Comparison of ENCODE assay signal across 9 cellular contexts in the genomic region with DNA sequence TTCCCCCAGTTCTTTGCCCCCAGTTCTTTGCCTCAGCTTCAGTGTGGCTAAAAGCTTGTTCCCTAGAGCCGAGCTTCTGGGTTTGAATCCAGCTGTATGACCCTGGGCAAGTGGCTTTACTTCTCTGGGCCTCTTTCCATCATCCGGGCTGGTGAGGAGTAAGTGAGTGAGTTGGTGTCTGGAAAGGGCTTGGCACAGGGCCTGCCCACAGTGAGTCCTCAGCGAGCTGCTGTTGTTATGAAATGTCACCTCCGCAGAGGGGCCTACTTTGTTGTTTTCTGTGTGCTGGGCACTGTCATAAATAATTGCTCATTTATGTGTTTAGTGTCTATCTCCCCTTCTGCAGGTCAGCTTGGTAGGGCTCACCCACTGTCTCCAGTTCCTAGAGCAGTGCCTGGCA. TPM values are rescaled to one million over a fixed set of nuclear protein-coding genes. Genes with fewer than 3 reads are reported as not detected.
DNase-seq lines count a peak whose midpoint lies in the region; ATAC-seq and TF ChIP-seq lines count a peak whose summit lies in the region.
"Had no signal": no experiment of that assay in that cellular context is flagged by ENCODE, and none has a peak within 500 bp of the region (broad histone marks: within the 10 kb centered on the region; RNA-seq: fewer than 3 reads in every experiment).

No MANE protein-coding gene starts in this region.

- TF ChIP-seq CTCF in activated B cell treated with CpG ODN at 0.5 μM for 24 hours (IDR thresholded peaks at IDR 0.05): no peak
- no peak for TF ChIP-seq CTCF in fibroblast of mammary gland (conservative IDR thresholded peaks at IDR 0.05; ENCODE audit: control insufficient read depth, insufficient read depth, low read depth, low read length)
- no peak for TF ChIP-seq CTCF in suprapubic skin (IDR thresholded peaks at IDR 0.05)

- peaks cover 6% of the 10 kb centered on the region for H3K36me3 Mint-ChIP-seq in activated B cell treated with CpG ODN at 0.5 μM for 24 hours (ENCODE audit: low read depth)

- H3K9me3 ChIP-seq in suprapubic skin: no peaks in the 10 kb centered on the region
- H3K9me3 ChIP-seq: mucosa of descending colon had no signal

- H3K4me1 Mint-ChIP-seq in activated B cell treated with CpG ODN at 0.5 μM for 24 hours: peaks cover 83% of the 10 kb centered on the region

- intact Hi-C loops in activated B cell treated with CpG ODN at 0.5 μM for 24 hours (cut with micrococcal nuclease): loop anchor here (5.0 to 10.0 kb wide), 2 partner anchors 621 to 1877 kb away; a partner anchor contains a TSS

- POLR2A ChIA-PET in activated B cell treated with CpG ODN at 0.5 μM for 24 hours (lab: Charles Lee): interaction anchor here (0.5 to 19.0 kb wide), 5 partner anchors 10 to 1019 kb away, joined by 3 to 377 read pairs (median 25); a partner anchor contains a TSS

- H3K27me3 ChIP-seq in suprapubic skin: no peaks in the 10 kb centered on the region
- no peaks in the 10 kb centered on the region for H3K27me3 ChIP-seq in H7 (ENCODE audit: control insufficient read depth, insufficient read depth, low read length)

- H3K36me3 ChIP-seq in suprapubic skin (no peaks in the 10 kb centered on the region), H7 (replicated peaks; ENCODE audit: control insufficient read depth, insufficient read depth, low read length) (peaks cover 2% of the 10 kb centered on the region)

- WGBS in suprapubic skin: 27% methylated on average over 4 of the region's 4 CpGs

- H3K4me1 ChIP-seq in suprapubic skin: peaks cover 80% of the 10 kb centered on the region

- H3K27ac ChIP-seq in suprapubic skin: peak overlapping the region; percentile 48

- no peaks in the 10 kb centered on the region for H3K9me3 Mint-ChIP-seq in activated B cell treated with CpG ODN at 0.5 μM for 24 hours

- CTCF ChIA-PET in activated B cell treated with CpG ODN at 0.5 μM for 24 hours (lab: Charles Lee): interaction anchor here (3.1 kb wide), 1 partner anchor 27 kb away, joined by 11 read pairs; no protein-coding TSS in a partner anchor

- H3K27ac Mint-ChIP-seq in activated B cell treated with CpG ODN at 0.5 μM for 24 hours: peak overlapping the region; percentile 94

- ATAC-seq in activated B cell treated with CpG ODN at 0.5 μM for 24 hours (ENCODE audit: low read depth): no peak

- peak overlapping the region; percentile 32 for H3K4me3 Mint-ChIP-seq in activated B cell treated with CpG ODN at 0.5 μM for 24 hours

- no peak for TF ChIP-seq EP300 in suprapubic skin (IDR thresholded peaks at IDR 0.05)

- no peak for TF ChIP-seq POLR2A in suprapubic skin (IDR thresholded peaks at IDR 0.05)

- H3K27me3 Mint-ChIP-seq in activated B cell treated with CpG ODN at 0.5 μM for 24 hours: no peaks in the 10 kb centered on the region

- H3K4me3 ChIP-seq in fibroblast of mammary gland (ENCODE audit: control insufficient read depth, low read depth, low read length) (no peak overlapping the region), suprapubic skin (no peak overlapping the region), H7 (ENCODE audit: insufficient read depth, low read depth, low read length) (no peak overlapping the region)
- H3K4me3 ChIP-seq: mucosa of descending colon had no signal

- DNase-seq in activated naive CD4-positive, alpha-beta T cell treated with Interleukin-2 at 50 U/mL for 16 hours: peak; percentile 35
- no peak for DNase-seq in activated naive CD4-positive, alpha-beta T cell treated with anti-CD3 and anti-CD28 coated beads, Interleukin-2, amount 50 U/mL, for 16 hours
- no peak for DNase-seq in activated B cell treated with CpG ODN at 0.5 μM for 24 hours
- peak; percentile 64 for DNase-seq in fibroblast of mammary gland (ENCODE audit: low read depth)
- DNase-seq in suprapubic skin (ENCODE audit: low spot score in 2 of 2): no peak
- DNase-seq in stimulated activated CD4-positive, alpha-beta T cell treated with anti-CD3 and anti-CD28 coated beads, Interleukin-4, amount 100 ng/mL, for 1 hour: no peak
- no peak for DNase-seq in SIG-M5 treated with dmso at 0.1 percent for 504 hours (lab: John Stamatoyannopoulos, UW; ENCODE audit: unreplicated experiment)
- DNase-seq in H7: no peak

RNA-seq across cellular contexts. Expression of a gene that starts 31.7 kb away (rescaled TPM):
- total RNA-seq in activated B cell treated with CpG ODN at 0.5 μM for 24 hours (67.2 and 67.3 TPM in 2 replicates), suprapubic skin (100 to 1,000 TPM in 2 of 4 donors, 10 to 100 TPM in 2; 85.4 to 149 (median 102) TPM)
- 88.8 and 113 TPM in 2 replicates for total RNA-seq in H7 (2014; rRNA removed; shearing (Covaris generic))

Comparison
In these comparisons a context has a peak if more than half of its experiments do, and no peak if none do; other contexts are left out.
1. DNase-seq: peak in activated naive CD4-positive, alpha-beta T cell treated with Interleukin-2 at 50 U/mL for 16 hours (single experiment) and fibroblast of mammary gland (single experiment); none in activated naive CD4-positive, alpha-beta T cell treated with anti-CD3 and anti-CD28 coated beads, Interleukin-2, amount 50 U/mL, for 16 hours (single experiment), activated B cell treated with CpG ODN at 0.5 μM for 24 hours (single experiment), suprapubic skin (0 of 2), stimulated activated CD4-positive, alpha-beta T cell treated with anti-CD3 and anti-CD28 coated beads, Interleukin-4, amount 100 ng/mL, for 1 hour (single experiment), SIG-M5 treated with dmso at 0.1 percent for 504 hours (single experiment) and H7 (single experiment).